Comparison of ENCODE assay signal across 1 cellular context in genomic region chr5:139878093-139878492, GRCh38.
TF ChIP-seq lines count a peak whose summit lies in the region.

No MANE protein-coding gene starts in this region.

TF ChIP-seq in H1, 55 proteins besides CTCF, POLR2A, EP300 and RAD21 (continued from another document):
- TF ChIP-seq, protein P1, sequence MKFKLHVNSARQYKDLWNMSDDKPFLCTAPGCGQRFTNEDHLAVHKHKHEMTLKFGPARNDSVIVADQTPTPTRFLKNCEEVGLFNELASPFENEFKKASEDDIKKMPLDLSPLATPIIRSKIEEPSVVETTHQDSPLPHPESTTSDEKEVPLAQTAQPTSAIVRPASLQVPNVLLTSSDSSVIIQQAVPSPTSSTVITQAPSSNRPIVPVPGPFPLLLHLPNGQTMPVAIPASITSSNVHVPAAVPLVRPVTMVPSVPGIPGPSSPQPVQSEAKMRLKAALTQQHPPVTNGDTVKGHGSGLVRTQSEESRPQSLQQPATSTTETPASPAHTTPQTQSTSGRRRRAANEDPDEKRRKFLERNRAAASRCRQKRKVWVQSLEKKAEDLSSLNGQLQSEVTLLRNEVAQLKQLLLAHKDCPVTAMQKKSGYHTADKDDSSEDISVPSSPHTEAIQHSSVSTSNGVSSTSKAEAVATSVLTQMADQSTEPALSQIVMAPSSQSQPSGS (IDR thresholded peaks at IDR 0.05; ENCODE audit: low read length): no peak
- TF ChIP-seq EZH2 (IDR thresholded peaks at IDR 0.05; ENCODE audit: low read depth, low read length, severe bottlenecking) (no peak), KDM5A (IDR thresholded peaks at IDR 0.05; ENCODE audit: low read length) (no peak), YY1 (IDR thresholded peaks at IDR 0.05; ENCODE audit: low read depth, low read length) (no peak), RNF2 (IDR thresholded peaks at IDR 0.05; ENCODE audit: borderline replicate concordance, low read depth, low read length, missing control alignments, poor library complexity, severe bottlenecking) (no peak), POLR2AphosphoS5 (IDR thresholded peaks at IDR 0.05; ENCODE audit: low read depth, low read length) (no peak), TBP (IDR thresholded peaks at IDR 0.05; ENCODE audit: low read depth, low read length) (no peak), JUND (IDR thresholded peaks at IDR 0.05; ENCODE audit: low read length) (no peak), ZNF274 (IDR thresholded peaks at IDR 0.05; ENCODE audit: borderline replicate concordance, extremely low read depth, low read length) (no peak), RFX5 (IDR thresholded peaks at IDR 0.05; ENCODE audit: borderline replicate concordance, low read depth, low read length) (no peak), SIRT6 (IDR thresholded peaks at IDR 0.05; ENCODE audit: low read length) (no peak), HDAC2 (IDR thresholded peaks at IDR 0.05; ENCODE audit: borderline replicate concordance in 1 of 2, low read depth in 2 of 2, low read length in 2 of 2) (no peak), SIN3A (conservative IDR thresholded peaks at IDR 0.05 in 1 of 2, IDR thresholded peaks at IDR 0.05 in 1 of 2; ENCODE audit: low read depth in 1 of 2, low read length in 2 of 2) (no peak)
